In the genomic region with DNA sequence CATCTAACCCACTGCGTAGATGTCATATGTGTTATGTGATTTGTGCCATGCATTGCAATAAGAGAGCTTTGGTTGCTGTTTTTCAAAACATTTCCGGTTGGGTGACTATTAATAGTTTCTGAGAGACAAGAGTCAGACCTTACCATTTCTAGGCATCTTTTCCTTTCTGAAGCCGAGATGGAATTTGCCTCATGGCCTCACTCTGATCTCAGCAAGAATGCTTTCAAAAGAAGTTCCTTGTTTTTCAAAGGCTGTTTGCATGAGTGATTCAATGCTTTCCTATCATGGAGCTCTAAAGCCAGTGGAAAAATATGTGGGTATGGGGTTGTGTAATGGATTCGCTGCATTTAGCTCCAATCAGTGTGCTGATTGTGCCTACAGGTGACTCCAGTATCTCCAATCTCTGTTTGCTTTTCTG, we compare ENCODE assay signal across 3 cellular contexts.
TF ChIP-seq lines count a peak whose summit lies in the region.

No MANE protein-coding gene starts in this region.

TF ChIP-seq in GM23338, 12 proteins besides CTCF, POLR2A, EP300 and RAD21:
- no peak for TF ChIP-seq NANOG (IDR thresholded peaks at IDR 0.05; ENCODE audit: borderline replicate concordance)

TF ChIP-seq in H1, 55 proteins besides CTCF, POLR2A, EP300 and RAD21:
- no peak for TF ChIP-seq ASH2L (IDR thresholded peaks at IDR 0.05; ENCODE audit: low read length)
- TF ChIP-seq, protein P1, sequence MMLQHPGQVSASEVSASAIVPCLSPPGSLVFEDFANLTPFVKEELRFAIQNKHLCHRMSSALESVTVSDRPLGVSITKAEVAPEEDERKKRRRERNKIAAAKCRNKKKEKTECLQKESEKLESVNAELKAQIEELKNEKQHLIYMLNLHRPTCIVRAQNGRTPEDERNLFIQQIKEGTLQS (IDR thresholded peaks at IDR 0.05; ENCODE audit: insufficient read depth, low read depth, low read length) = no peak
- TF ChIP-seq SIX5 (IDR thresholded peaks at IDR 0.05; ENCODE audit: low read depth, low read length) = no peak
- TF ChIP-seq TBP (IDR thresholded peaks at IDR 0.05; ENCODE audit: low read depth, low read length) = no peak
TF ChIP-seq in H1: peak in this region for 0.

TF ChIP-seq in SK-N-SH treated with all-trans-retinoic acid at 6 μM for 48 hours, 23 proteins besides CTCF, POLR2A, EP300 and RAD21:
- TF ChIP-seq GLIS3 (CRISPR knock-in tag; IDR thresholded peaks at IDR 0.05) = no peak
- TF ChIP-seq ESRRG (CRISPR knock-in tag; IDR thresholded peaks at IDR 0.05) = no peak
- TF ChIP-seq, protein P2, sequence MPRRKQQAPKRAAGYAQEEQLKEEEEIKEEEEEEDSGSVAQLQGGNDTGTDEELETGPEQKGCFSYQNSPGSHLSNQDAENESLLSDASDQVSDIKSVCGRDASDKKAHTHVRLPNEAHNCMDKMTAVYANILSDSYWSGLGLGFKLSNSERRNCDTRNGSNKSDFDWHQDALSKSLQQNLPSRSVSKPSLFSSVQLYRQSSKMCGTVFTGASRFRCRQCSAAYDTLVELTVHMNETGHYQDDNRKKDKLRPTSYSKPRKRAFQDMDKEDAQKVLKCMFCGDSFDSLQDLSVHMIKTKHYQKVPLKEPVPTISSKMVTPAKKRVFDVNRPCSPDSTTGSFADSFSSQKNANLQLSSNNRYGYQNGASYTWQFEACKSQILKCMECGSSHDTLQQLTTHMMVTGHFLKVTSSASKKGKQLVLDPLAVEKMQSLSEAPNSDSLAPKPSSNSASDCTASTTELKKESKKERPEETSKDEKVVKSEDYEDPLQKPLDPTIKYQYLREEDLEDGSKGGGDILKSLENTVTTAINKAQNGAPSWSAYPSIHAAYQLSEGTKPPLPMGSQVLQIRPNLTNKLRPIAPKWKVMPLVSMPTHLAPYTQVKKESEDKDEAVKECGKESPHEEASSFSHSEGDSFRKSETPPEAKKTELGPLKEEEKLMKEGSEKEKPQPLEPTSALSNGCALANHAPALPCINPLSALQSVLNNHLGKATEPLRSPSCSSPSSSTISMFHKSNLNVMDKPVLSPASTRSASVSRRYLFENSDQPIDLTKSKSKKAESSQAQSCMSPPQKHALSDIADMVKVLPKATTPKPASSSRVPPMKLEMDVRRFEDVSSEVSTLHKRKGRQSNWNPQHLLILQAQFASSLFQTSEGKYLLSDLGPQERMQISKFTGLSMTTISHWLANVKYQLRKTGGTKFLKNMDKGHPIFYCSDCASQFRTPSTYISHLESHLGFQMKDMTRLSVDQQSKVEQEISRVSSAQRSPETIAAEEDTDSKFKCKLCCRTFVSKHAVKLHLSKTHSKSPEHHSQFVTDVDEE (CRISPR knock-in tag; IDR thresholded peaks at IDR 0.05) = no peak
- no peak for TF ChIP-seq ISL1 (CRISPR knock-in tag; IDR thresholded peaks at IDR 0.05)
- TF ChIP-seq ARNTL (CRISPR knock-in tag; IDR thresholded peaks at IDR 0.05; ENCODE audit: borderline replicate concordance, low read depth) = no peak
- no peak for TF ChIP-seq SNAI2 (CRISPR knock-in tag; IDR thresholded peaks at IDR 0.05)
- TF ChIP-seq, protein P3, sequence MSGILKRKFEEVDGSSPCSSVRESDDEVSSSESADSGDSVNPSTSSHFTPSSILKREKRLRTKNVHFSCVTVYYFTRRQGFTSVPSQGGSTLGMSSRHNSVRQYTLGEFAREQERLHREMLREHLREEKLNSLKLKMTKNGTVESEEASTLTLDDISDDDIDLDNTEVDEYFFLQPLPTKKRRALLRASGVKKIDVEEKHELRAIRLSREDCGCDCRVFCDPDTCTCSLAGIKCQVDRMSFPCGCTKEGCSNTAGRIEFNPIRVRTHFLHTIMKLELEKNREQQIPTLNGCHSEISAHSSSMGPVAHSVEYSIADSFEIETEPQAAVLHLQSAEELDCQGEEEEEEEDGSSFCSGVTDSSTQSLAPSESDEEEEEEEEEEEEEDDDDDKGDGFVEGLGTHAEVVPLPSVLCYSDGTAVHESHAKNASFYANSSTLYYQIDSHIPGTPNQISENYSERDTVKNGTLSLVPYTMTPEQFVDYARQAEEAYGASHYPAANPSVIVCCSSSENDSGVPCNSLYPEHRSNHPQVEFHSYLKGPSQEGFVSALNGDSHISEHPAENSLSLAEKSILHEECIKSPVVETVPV (CRISPR knock-in tag; IDR thresholded peaks at IDR 0.05) = no peak
TF ChIP-seq in SK-N-SH treated with all-trans-retinoic acid at 6 μM for 48 hours: peak in this region for 0.
